Comparison of ENCODE assay signal across 27 cellular contexts in genomic region chr18:26465431-26465830, GRCh38.
"Had no signal": no experiment of that assay in that cellular context is flagged by ENCODE, and none has a peak within 500 bp of the region (broad histone marks: within the 10 kb centered on the region; RNA-seq: fewer than 3 reads in every experiment).

No MANE protein-coding gene starts in this region.

- H3K9me3 ChIP-seq: neutrophil, ovary, psoas muscle, right lobe of liver, sigmoid colon, suprapubic skin, testis, tibial artery, transverse colon, upper lobe of right lung, uterus had no signal

- H3K27ac ChIP-seq: neural progenitor cell, neutrophil, ovary, parathyroid adenoma, psoas muscle, right lobe of liver, sigmoid colon, suprapubic skin, testis, tibial artery, transverse colon, upper lobe of right lung, uterus had no signal

- H3K27me3 ChIP-seq: neural progenitor cell, neutrophil, ovary, right lobe of liver, sigmoid colon, suprapubic skin, testis, tibial artery, transverse colon, upper lobe of right lung, uterus had no signal

- H3K4me1 ChIP-seq: right lobe of liver, sigmoid colon, tibial artery, transverse colon, uterus had no signal

- H3K36me3 ChIP-seq: neural progenitor cell, neutrophil, ovary, right lobe of liver, sigmoid colon, transverse colon, upper lobe of right lung, uterus had no signal

- H3K9ac ChIP-seq: neural progenitor cell, parathyroid adenoma had no signal

- DNase-seq: naive B cell; naive thymus-derived CD8-positive, alpha-beta T cell; nucleus accumbens; ovary; posterior cingulate gyrus; psoas muscle; right cardiac atrium; right lobe of liver; sigmoid colon; small intestine; stimulated activated CD4-positive, alpha-beta T cell treated with anti-CD3 and anti-CD28 coated beads, Interleukin-15, amount 100 ng/mL, for 24 hours; stimulated activated CD4-positive, alpha-beta T cell treated with anti-CD3 and anti-CD28 coated beads, Interleukin-4, amount 100 ng/mL, for 1 hour; stimulated activated CD4-positive, alpha-beta T cell treated with anti-CD3 and anti-CD28 coated beads, Interleukin-4, amount 100 ng/mL, for 4 hours; stimulated activated CD8-positive, alpha-beta memory T cell treated with anti-CD3 and anti-CD28 coated beads, Interleukin-4, amount 100 ng/mL, for 48 hours; stimulated activated naive CD4-positive, alpha-beta T cell; stimulated activated naive CD8-positive, alpha-beta T cell treated with anti-CD3 and anti-CD28 coated beads, Interleukin-15, amount 100 ng/mL, for 72 hours; stimulated activated naive CD8-positive, alpha-beta T cell treated with anti-CD3 and anti-CD28 coated beads, Interleukin-15, Interleukin-2, amounts not matched to agents 100 U/mL and 50 U/mL, for 24 hours; substantia nigra; tibial artery; transverse colon; upper lobe of right lung; uterus had no signal

- H2AFZ ChIP-seq: neural progenitor cell, parathyroid adenoma had no signal

- H3K4me3 ChIP-seq: neural progenitor cell, ovary, psoas muscle, right lobe of liver, sigmoid colon, suprapubic skin, tibial artery, transverse colon, upper lobe of right lung, uterus had no signal
